3 cellular contexts compared by ENCODE assay signal in genomic region chr21:43834146-43834905, GRCh38.
A peak's percentile ranks its signal among the peaks of the same experiment; 100 is the strongest.
TF ChIP-seq lines count a peak whose summit lies in the region.

No MANE protein-coding gene starts in this region.

TF ChIP-seq in SK-N-SH, 30 proteins besides CTCF, POLR2A, EP300 and RAD21:
- no peak for TF ChIP-seq YY1 (IDR thresholded peaks at IDR 0.05; ENCODE audit: low read depth)
- no peak for TF ChIP-seq EZH2phosphoT487 (IDR thresholded peaks at IDR 0.05; ENCODE audit: borderline replicate concordance, low read depth)

TF ChIP-seq in SK-N-SH treated with all-trans-retinoic acid at 6 μM for 48 hours, 23 proteins besides CTCF, POLR2A, EP300 and RAD21:
- TF ChIP-seq ZNF70 (CRISPR knock-in tag; IDR thresholded peaks at IDR 0.05) (no peak), PPARA (CRISPR knock-in tag; IDR thresholded peaks at IDR 0.05; ENCODE audit: borderline replicate concordance) (no peak), ISL1 (CRISPR knock-in tag; IDR thresholded peaks at IDR 0.05) (no peak), GLIS3 (CRISPR knock-in tag; IDR thresholded peaks at IDR 0.05) (no peak), ZFP3 (CRISPR knock-in tag; IDR thresholded peaks at IDR 0.05) (no peak), ZFP30 (CRISPR knock-in tag; IDR thresholded peaks at IDR 0.05) (no peak), TSHZ2 (CRISPR knock-in tag; IDR thresholded peaks at IDR 0.05) (no peak), RARB (CRISPR knock-in tag; IDR thresholded peaks at IDR 0.05) (no peak), BACH2 (CRISPR knock-in tag; IDR thresholded peaks at IDR 0.05; ENCODE audit: borderline replicate concordance) (no peak), CSRNP3 (CRISPR knock-in tag; IDR thresholded peaks at IDR 0.05) (no peak), ZNF565 (CRISPR knock-in tag; conservative IDR thresholded peaks at IDR 0.05; ENCODE audit: low read depth) (no peak), CSDC2 (CRISPR knock-in tag; IDR thresholded peaks at IDR 0.05) (no peak), SNAI2 (CRISPR knock-in tag; IDR thresholded peaks at IDR 0.05) (no peak), OSR1 (CRISPR knock-in tag; IDR thresholded peaks at IDR 0.05) (no peak), ARNTL (CRISPR knock-in tag; IDR thresholded peaks at IDR 0.05; ENCODE audit: borderline replicate concordance, low read depth) (no peak), CREB5 (CRISPR knock-in tag; IDR thresholded peaks at IDR 0.05; ENCODE audit: low read depth) (no peak)

TF ChIP-seq in K562, 482 proteins besides CTCF, POLR2A, EP300 and RAD21:
- TF ChIP-seq FIP1L1 (IDR thresholded peaks at IDR 0.05; ENCODE audit: low read depth, low read length, poor library complexity, severe bottlenecking), result no peak
- TF ChIP-seq ZBTB33 (CRISPR knock-in tag; IDR thresholded peaks at IDR 0.05), result peak; percentile 58
- TF ChIP-seq PHF21A (IDR thresholded peaks at IDR 0.05; ENCODE audit: borderline replicate concordance, low read depth), result no peak
